ENCODE assay signal across 21 cellular contexts in the genomic region with DNA sequence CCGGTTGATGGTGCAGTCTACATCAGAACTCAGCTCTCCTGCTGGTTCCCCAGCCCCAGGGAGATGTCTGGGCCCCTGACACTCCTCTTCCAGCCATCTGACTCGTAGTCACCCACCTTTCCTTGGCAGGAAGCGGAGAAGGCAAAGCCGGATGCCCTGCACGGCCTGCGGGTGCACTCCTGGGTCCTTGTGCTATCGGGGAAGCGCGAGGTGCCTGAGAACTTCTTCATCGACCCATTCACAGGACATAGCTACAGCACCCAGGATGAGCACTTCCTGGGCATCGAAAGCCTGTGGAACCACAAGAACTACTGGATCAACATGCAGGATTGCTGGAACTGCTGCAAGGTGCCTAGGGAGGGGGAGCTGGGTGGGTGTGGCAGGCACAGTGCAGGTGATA. TPM values are rescaled to one million over a fixed set of nuclear protein-coding genes. Genes with fewer than 3 reads are reported as not detected.
DNase-seq lines count a peak whose midpoint lies in the region; TF ChIP-seq lines count a peak whose summit lies in the region.
"Had no signal": no experiment of that assay in that cellular context is flagged by ENCODE, and none has a peak within 500 bp of the region (broad histone marks: within the 10 kb centered on the region; RNA-seq: fewer than 3 reads in every experiment).

No MANE protein-coding gene starts in this region.

- H3K4me3 ChIP-seq in coronary artery (no peak overlapping the region), spleen (no peak overlapping the region)
- H3K4me3 ChIP-seq: BLaER1 had no signal

- TF ChIP-seq CTCF in coronary artery (IDR thresholded peaks at IDR 0.05): no peak
- TF ChIP-seq CTCF in spleen (IDR thresholded peaks at IDR 0.05 in 8 of 11, conservative IDR thresholded peaks at IDR 0.05 in 3 of 11): no peak

- no peaks in the 10 kb centered on the region for H3K9me3 ChIP-seq in spleen
- H3K9me3 ChIP-seq: BE2C, BLaER1, Caco-2 had no signal

- H3K4me1 ChIP-seq in spleen: no peaks in the 10 kb centered on the region
- H3K4me1 ChIP-seq: BE2C, BLaER1 had no signal

- H3K27ac ChIP-seq in coronary artery: no peak overlapping the region
- H3K27ac ChIP-seq in spleen: no peak overlapping the region
- H3K27ac ChIP-seq: BLaER1 had no signal

- intact Hi-C loops in posterior vena cava (cut with DNase I): no loop called here
- intact Hi-C loops in spleen (cut with DNase I; ENCODE audit: low total_unique reads): no loop called here

- DNase-seq in coronary artery (ENCODE audit: low spot score): peak; percentile 52
- DNase-seq in posterior vena cava (ENCODE audit: low spot score): peak; percentile 59
- peak; percentile 34 for DNase-seq in spleen
- no peak for DNase-seq in MV-4-11 (lab: John Stamatoyannopoulos, UW)
- no peak for DNase-seq in dedifferentiated amniotic fluid mesenchymal stem cell (ENCODE audit: extremely low spot score)
- DNase-seq in COR-L47 (lab: John Stamatoyannopoulos, UW): no peak
- DNase-seq in activated CD8-positive, alpha-beta memory T cell treated with anti-CD3 and anti-CD28 coated beads, Interleukin-2, amount 50 U/mL, for 48 hours: no peak
- DNase-seq: 8988T; ACHN; BE2C; C1 segment of cervical spinal cord; Calu3; CD4-positive, alpha-beta memory T cell; CD4-positive, CD25-positive, alpha-beta regulatory T cell; CD8-positive, alpha-beta memory T cell; DMS79 treated with DMSO at 0.1 percent for 48 hours; GF-D8 had no signal

- no peak for TF ChIP-seq POLR2A in spleen (IDR thresholded peaks at IDR 0.05)

- 81 to 92% (median 87%) methylated on average over 11 of the region's 11 CpGs for WGBS in spleen, 5 donors

- no peaks in the 10 kb centered on the region for H3K36me3 ChIP-seq in spleen
- H3K36me3 ChIP-seq: BE2C, BLaER1 had no signal

- H3K27me3 ChIP-seq in spleen (replicated peaks in 1 of 7): no peaks in the 10 kb centered on the region
- H3K27me3 ChIP-seq: BE2C, BLaER1 had no signal

RNA-seq across cellular contexts. Expression of a gene that starts 12.7 kb away (rescaled TPM):
- total RNA-seq in posterior vena cava (not detected), spleen (1 to 10 TPM in 1 of 7 donors, under 1 TPM in 2, not detected in 4; 0.20 to 2.1 (median 0.60) TPM)
- polyA plus RNA-seq in spleen: under 1 TPM; 0.03 to 0.11 (median 0.06) TPM
- total RNA-seq: A673; Calu3; CD4-positive, alpha-beta memory T cell; CD4-positive, CD25-positive, alpha-beta regulatory T cell; CD8-positive, alpha-beta memory T cell had no signal
- polyA plus RNA-seq: AG04450; CD4-positive, alpha-beta memory T cell; CD4-positive, CD25-positive, alpha-beta regulatory T cell; CD8-positive, alpha-beta memory T cell had no signal

RNA-seq across cellular contexts. Expression of a gene that starts 28.2 kb away (rescaled TPM):
- 10 to 100 TPM in 1 of 2 donors, 1 to 10 TPM in 1; 9.1 to 12.8 TPM for total RNA-seq in posterior vena cava
- total RNA-seq in spleen: 10 to 100 TPM; 15.7 to 23.1 (median 18.2) TPM
- polyA plus RNA-seq in spleen: 10 to 100 TPM; 10.6 to 14.5 (median 11.2) TPM

RNA-seq across cellular contexts. Expression of a gene that starts 39.2 kb away (rescaled TPM):
- total RNA-seq in posterior vena cava (10 to 100 TPM in 1 of 2 donors, 1 to 10 TPM in 1; 6.8 to 10.4 TPM), spleen (100 to 1,000 TPM in 2 of 7 donors, 10 to 100 TPM in 5; 16.6 to 116 (median 34.2) TPM)
- polyA plus RNA-seq in spleen: 10 to 100 TPM in 1 of 3 donors, 1 to 10 TPM in 2; 2.5 to 15.3 (median 8.5) TPM
- total RNA-seq: A673; Calu3; CD4-positive, alpha-beta memory T cell; CD8-positive, alpha-beta memory T cell had no signal
- polyA plus RNA-seq: AG04450; CD4-positive, alpha-beta memory T cell; CD4-positive, CD25-positive, alpha-beta regulatory T cell; CD8-positive, alpha-beta memory T cell had no signal

Comparison
In these comparisons a context has a peak if more than half of its experiments do, and no peak if none do; other contexts are left out.
1. DNase-seq: peak in coronary artery (single experiment), posterior vena cava (single experiment) and spleen (single experiment); none in MV-4-11 (single experiment), dedifferentiated amniotic fluid mesenchymal stem cell (single experiment), COR-L47 (single experiment) and activated CD8-positive, alpha-beta memory T cell treated with anti-CD3 and anti-CD28 coated beads, Interleukin-2, amount 50 U/mL, for 48 hours (single experiment).